8 cellular contexts compared by ENCODE assay signal in genomic region chr5:77645158-77645994, GRCh38. TPM values are rescaled to one million over a fixed set of nuclear protein-coding genes. Genes with fewer than 3 reads are reported as not detected.
A peak's percentile ranks its signal among the peaks of the same experiment; 100 is the strongest.
DNase-seq lines count a peak whose midpoint lies in the region; ATAC-seq and TF ChIP-seq lines count a peak whose summit lies in the region.

No MANE protein-coding gene starts in this region.

- no peak overlapping the region for H3K9ac ChIP-seq in PC-3 (ENCODE audit: low read length)

- CTCF ChIA-PET in activated CD8-positive, alpha-beta T cell treated with anti-CD3 and anti-CD28 coated beads for 36 hours (lab: Charles Lee), result interaction anchor here (0.7 to 1.2 kb wide), 4 partner anchors 75 to 200 kb away, joined by 3 read pairs; no protein-coding TSS in a partner anchor
- CTCF ChIA-PET in PC-3 (lab: Charles Lee), result no interaction called here

- no peak overlapping the region for H3K27ac ChIP-seq in PC-3 (ENCODE audit: low read length)

- peak; percentile 54 for TF ChIP-seq CTCF in activated CD8-positive, alpha-beta T cell treated with anti-CD3 and anti-CD28 coated beads for 36 hours (IDR thresholded peaks at IDR 0.05)
- no peak for TF ChIP-seq CTCF in PC-3 (conservative IDR thresholded peaks at IDR 0.05; ENCODE audit: low read depth, low read length)

- H2AFZ ChIP-seq in PC-3 (ENCODE audit: low read length), result no peak overlapping the region

- peaks cover 80% of the 10 kb centered on the region for H3K27me3 Mint-ChIP-seq in activated CD8-positive, alpha-beta T cell treated with anti-CD3 and anti-CD28 coated beads for 36 hours

- no peaks in the 10 kb centered on the region for H3K9me2 ChIP-seq in PC-3 (replicated peaks; ENCODE audit: low read length)

- POLR2A ChIA-PET in activated CD8-positive, alpha-beta T cell treated with anti-CD3 and anti-CD28 coated beads for 36 hours (lab: Charles Lee), result no interaction called here
- POLR2A ChIA-PET in PC-3 (lab: Charles Lee; ENCODE audit: unreplicated experiment), result no interaction called here

- peak overlapping the region; percentile 25 for H3K4me3 Mint-ChIP-seq in activated CD8-positive, alpha-beta T cell treated with anti-CD3 and anti-CD28 coated beads for 36 hours

- H4K20me1 ChIP-seq in PC-3 (ENCODE audit: low read length), result no peaks in the 10 kb centered on the region

- H3F3A ChIP-seq in PC-3 (ENCODE audit: low read length, unreplicated experiment), result no peaks in the 10 kb centered on the region

- H3K27ac Mint-ChIP-seq in activated CD8-positive, alpha-beta T cell treated with anti-CD3 and anti-CD28 coated beads for 36 hours, result no peak overlapping the region

- no peak overlapping the region for H3K4me2 ChIP-seq in PC-3 (ENCODE audit: low read length)

- intact Hi-C loops in activated CD8-positive, alpha-beta T cell treated with anti-CD3 and anti-CD28 coated beads for 36 hours (cut with micrococcal nuclease), result loop anchor here (10.0 kb wide), 1 partner anchor 199 kb away; no protein-coding TSS in a partner anchor
- intact Hi-C loops in head of caudate nucleus (cut with DNase I), result loop anchor here (5.0 to 10.0 kb wide), 3 partner anchors 132 to 349 kb away; partner anchors contain the start of gene TBCA
- intact Hi-C loops in PC-3 (cut with micrococcal nuclease), result no loop called here

- H3K4me1 ChIP-seq in PC-3 (ENCODE audit: insufficient read depth, low read length), result no peaks in the 10 kb centered on the region

- no peaks in the 10 kb centered on the region for H3K79me2 ChIP-seq in PC-3 (ENCODE audit: low read length)

- no peaks in the 10 kb centered on the region for H3K9me3 ChIP-seq in PC-3 (ENCODE audit: low read length)

- peak; percentile 41 for DNase-seq in NCI-H345 (lab: John Stamatoyannopoulos, UW)
- no peak for DNase-seq in NCI-H345 treated with DMSO at 0.1 percent for 48 hours (lab: John Stamatoyannopoulos, UW; ENCODE audit: unreplicated experiment)
- peak; percentile 80 for DNase-seq in HuH-7.5 (ENCODE audit: low spot score)
- DNase-seq in activated CD8-positive, alpha-beta T cell treated with anti-CD3 and anti-CD28 coated beads for 36 hours, result peak; percentile 28
- peak in 30 of 42 donors; percentile 13 to 72 (median 44) for DNase-seq in head of caudate nucleus
- peak; percentile 63 for DNase-seq in retina
- no peak for DNase-seq in PC-3

- peaks cover 22% of the 10 kb centered on the region for H3K4me1 Mint-ChIP-seq in activated CD8-positive, alpha-beta T cell treated with anti-CD3 and anti-CD28 coated beads for 36 hours (ENCODE audit: low read depth)

- H3K4me3 ChIP-seq in PC-3 (ENCODE audit: low read length), result no peak overlapping the region

- peak; percentile 82 for ATAC-seq in activated CD8-positive, alpha-beta T cell treated with anti-CD3 and anti-CD28 coated beads for 36 hours
- ATAC-seq in HG02623 (IDR thresholded peaks at IDR 0.05; ENCODE audit: unreplicated experiment) (no peak), PC-3 (no peak)

- H3K36me3 Mint-ChIP-seq in activated CD8-positive, alpha-beta T cell treated with anti-CD3 and anti-CD28 coated beads for 36 hours (ENCODE audit: low read depth), result peaks cover 2% of the 10 kb centered on the region

- H3K9me3 Mint-ChIP-seq in activated CD8-positive, alpha-beta T cell treated with anti-CD3 and anti-CD28 coated beads for 36 hours, result no peaks in the 10 kb centered on the region

- no peaks in the 10 kb centered on the region for H3K36me3 ChIP-seq in PC-3 (ENCODE audit: low read depth, low read length)

- BruUV-seq in PC-3 (replicated peaks; lab: Mats Ljungman, UMichigan), result no TSS peak

- H3K27me3 ChIP-seq in PC-3 (ENCODE audit: low read length), result peaks cover 39% of the 10 kb centered on the region

RNA-seq across cellular contexts. Expression of gene OTP, which starts 6.9 kb away (rescaled TPM):
- not detected for total RNA-seq in activated CD8-positive, alpha-beta T cell treated with anti-CD3 and anti-CD28 coated beads for 36 hours
- total RNA-seq in PC-3 (2014; rRNA removed), result not detected in 2 replicates

Comparison
In these comparisons a context has a peak if more than half of its experiments do, and no peak if none do; other contexts are left out.
1. DNase-seq: peak in NCI-H345 (single experiment), HuH-7.5 (single experiment), activated CD8-positive, alpha-beta T cell treated with anti-CD3 and anti-CD28 coated beads for 36 hours (single experiment), head of caudate nucleus (30 of 42) and retina (single experiment); none in NCI-H345 treated with DMSO at 0.1 percent for 48 hours (single experiment) and PC-3 (single experiment).